2 cellular contexts compared by ENCODE assay signal in the genomic region with DNA sequence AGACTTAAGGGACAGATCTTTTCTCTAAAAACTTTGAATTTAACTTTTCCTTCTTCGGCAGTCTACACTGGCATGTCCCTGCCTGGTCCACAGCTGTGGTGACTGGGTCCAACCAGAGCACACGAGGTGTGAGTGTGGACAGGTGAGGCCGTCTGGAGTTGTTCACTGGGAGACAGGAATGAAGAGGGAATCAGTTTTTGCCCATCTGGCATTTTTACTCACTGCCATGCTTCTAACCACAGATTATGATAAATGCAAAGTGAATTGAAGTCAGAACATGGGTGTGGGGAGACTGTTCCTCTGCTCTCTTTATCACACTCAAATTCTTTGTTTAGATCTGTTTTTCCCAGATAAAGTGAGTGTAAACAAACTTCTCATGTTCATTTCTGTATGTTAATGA.
TF ChIP-seq lines count a peak whose summit lies in the region.

No MANE protein-coding gene starts in this region.

TF ChIP-seq in HepG2, 621 proteins besides CTCF, POLR2A, EP300 and RAD21:
- peak; percentile 47 for TF ChIP-seq MAFF (IDR thresholded peaks at IDR 0.05; ENCODE audit: low read depth, low read length)
- peak; percentile 64 to 76; a peak in 3 of 4 replicates for TF ChIP-seq MAFK (conservative IDR thresholded peaks at IDR 0.05 in 1 of 2, IDR thresholded peaks at IDR 0.05 in 1 of 2; ENCODE audit: low read length in 2 of 2)
- TF ChIP-seq ZMYM4 (CRISPR knock-in tag; IDR thresholded peaks at IDR 0.05): no peak
- TF ChIP-seq, protein P1, sequence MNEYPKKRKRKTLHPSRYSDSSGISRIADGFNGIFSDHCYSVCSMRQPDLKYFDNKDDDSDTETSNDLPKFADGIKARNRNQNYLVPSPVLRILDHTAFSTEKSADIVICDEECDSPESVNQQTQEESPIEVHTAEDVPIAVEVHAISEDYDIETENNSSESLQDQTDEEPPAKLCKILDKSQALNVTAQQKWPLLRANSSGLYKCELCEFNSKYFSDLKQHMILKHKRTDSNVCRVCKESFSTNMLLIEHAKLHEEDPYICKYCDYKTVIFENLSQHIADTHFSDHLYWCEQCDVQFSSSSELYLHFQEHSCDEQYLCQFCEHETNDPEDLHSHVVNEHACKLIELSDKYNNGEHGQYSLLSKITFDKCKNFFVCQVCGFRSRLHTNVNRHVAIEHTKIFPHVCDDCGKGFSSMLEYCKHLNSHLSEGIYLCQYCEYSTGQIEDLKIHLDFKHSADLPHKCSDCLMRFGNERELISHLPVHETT (CRISPR knock-in tag; conservative IDR thresholded peaks at IDR 0.05): no peak
- TF ChIP-seq ZNF326 (CRISPR knock-in tag; IDR thresholded peaks at IDR 0.05; ENCODE audit: borderline replicate concordance): no peak
- TF ChIP-seq TBP (CRISPR knock-in tag; IDR thresholded peaks at IDR 0.05): no peak
- no peak for TF ChIP-seq ZNF761 (CRISPR knock-in tag; conservative IDR thresholded peaks at IDR 0.05)
- no peak for TF ChIP-seq ZNF678 (CRISPR knock-in tag; IDR thresholded peaks at IDR 0.05)
- no peak for TF ChIP-seq YEATS2 (CRISPR knock-in tag; IDR thresholded peaks at IDR 0.05; ENCODE audit: borderline replicate concordance)
- TF ChIP-seq SIX1 (CRISPR knock-in tag; IDR thresholded peaks at IDR 0.05; ENCODE audit: borderline replicate concordance): no peak
- no peak for TF ChIP-seq ZNF788 (CRISPR knock-in tag; IDR thresholded peaks at IDR 0.05; ENCODE audit: borderline replicate concordance)
- no peak for TF ChIP-seq EEA1 (CRISPR knock-in tag; IDR thresholded peaks at IDR 0.05; ENCODE audit: borderline replicate concordance)
- TF ChIP-seq BORCS8-MEF2B (CRISPR knock-in tag; IDR thresholded peaks at IDR 0.05): no peak
TF ChIP-seq in HepG2: peak in this region for 2.

TF ChIP-seq in IMR-90, 13 proteins besides CTCF, POLR2A, EP300 and RAD21:
- TF ChIP-seq FOS (IDR thresholded peaks at IDR 0.05; ENCODE audit: low read depth, low read length) (no peak), MAFK (IDR thresholded peaks at IDR 0.05; ENCODE audit: low read depth, low read length) (peak; percentile 60), NFE2L2 (IDR thresholded peaks at IDR 0.05; ENCODE audit: low read depth, low read length) (no peak)
TF ChIP-seq in IMR-90: peak in this region for 1.
